Comparison of ENCODE assay signal across 2 cellular contexts in the genomic region with DNA sequence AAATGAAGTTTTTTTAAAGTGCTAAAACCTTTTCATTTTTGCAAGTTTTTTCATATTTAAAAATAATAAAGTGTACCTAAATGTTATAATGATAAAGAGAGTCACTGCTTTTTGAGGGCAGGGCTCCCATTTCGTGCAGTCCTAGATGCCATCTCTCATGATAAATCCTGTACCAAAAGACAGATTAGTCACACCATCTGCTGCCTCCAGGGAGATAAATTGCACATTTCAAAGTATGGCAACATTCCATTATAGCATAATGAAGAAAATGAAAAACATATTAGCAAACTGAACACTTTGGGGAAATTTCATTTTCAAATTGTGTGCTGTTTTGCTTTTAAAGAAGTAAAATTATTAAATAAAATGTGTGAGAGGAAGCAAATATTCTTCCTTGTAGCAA.
TF ChIP-seq lines count a peak whose summit lies in the region.

No MANE protein-coding gene starts in this region.

TF ChIP-seq in SK-N-SH, 30 proteins besides CTCF, POLR2A, EP300 and RAD21 (continued from another document):
- TF ChIP-seq RCOR1 (IDR thresholded peaks at IDR 0.05; ENCODE audit: low read length): peak; percentile 77; the same call in 1 of the 2 replicates
- TF ChIP-seq, protein P1, sequence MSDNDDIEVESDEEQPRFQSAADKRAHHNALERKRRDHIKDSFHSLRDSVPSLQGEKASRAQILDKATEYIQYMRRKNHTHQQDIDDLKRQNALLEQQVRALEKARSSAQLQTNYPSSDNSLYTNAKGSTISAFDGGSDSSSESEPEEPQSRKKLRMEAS (IDR thresholded peaks at IDR 0.05; ENCODE audit: low read depth): no peak

TF ChIP-seq in SK-N-SH treated with all-trans-retinoic acid at 6 μM for 48 hours, 23 proteins besides CTCF, POLR2A, EP300 and RAD21 (continued from another document):
- TF ChIP-seq, protein P2, sequence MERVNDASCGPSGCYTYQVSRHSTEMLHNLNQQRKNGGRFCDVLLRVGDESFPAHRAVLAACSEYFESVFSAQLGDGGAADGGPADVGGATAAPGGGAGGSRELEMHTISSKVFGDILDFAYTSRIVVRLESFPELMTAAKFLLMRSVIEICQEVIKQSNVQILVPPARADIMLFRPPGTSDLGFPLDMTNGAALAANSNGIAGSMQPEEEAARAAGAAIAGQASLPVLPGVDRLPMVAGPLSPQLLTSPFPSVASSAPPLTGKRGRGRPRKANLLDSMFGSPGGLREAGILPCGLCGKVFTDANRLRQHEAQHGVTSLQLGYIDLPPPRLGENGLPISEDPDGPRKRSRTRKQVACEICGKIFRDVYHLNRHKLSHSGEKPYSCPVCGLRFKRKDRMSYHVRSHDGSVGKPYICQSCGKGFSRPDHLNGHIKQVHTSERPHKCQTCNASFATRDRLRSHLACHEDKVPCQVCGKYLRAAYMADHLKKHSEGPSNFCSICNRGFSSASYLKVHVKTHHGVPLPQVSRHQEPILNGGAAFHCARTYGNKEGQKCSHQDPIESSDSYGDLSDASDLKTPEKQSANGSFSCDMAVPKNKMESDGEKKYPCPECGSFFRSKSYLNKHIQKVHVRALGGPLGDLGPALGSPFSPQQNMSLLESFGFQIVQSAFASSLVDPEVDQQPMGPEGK (CRISPR knock-in tag; IDR thresholded peaks at IDR 0.05; ENCODE audit: borderline replicate concordance): no peak
- TF ChIP-seq, protein P3, sequence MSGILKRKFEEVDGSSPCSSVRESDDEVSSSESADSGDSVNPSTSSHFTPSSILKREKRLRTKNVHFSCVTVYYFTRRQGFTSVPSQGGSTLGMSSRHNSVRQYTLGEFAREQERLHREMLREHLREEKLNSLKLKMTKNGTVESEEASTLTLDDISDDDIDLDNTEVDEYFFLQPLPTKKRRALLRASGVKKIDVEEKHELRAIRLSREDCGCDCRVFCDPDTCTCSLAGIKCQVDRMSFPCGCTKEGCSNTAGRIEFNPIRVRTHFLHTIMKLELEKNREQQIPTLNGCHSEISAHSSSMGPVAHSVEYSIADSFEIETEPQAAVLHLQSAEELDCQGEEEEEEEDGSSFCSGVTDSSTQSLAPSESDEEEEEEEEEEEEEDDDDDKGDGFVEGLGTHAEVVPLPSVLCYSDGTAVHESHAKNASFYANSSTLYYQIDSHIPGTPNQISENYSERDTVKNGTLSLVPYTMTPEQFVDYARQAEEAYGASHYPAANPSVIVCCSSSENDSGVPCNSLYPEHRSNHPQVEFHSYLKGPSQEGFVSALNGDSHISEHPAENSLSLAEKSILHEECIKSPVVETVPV (CRISPR knock-in tag; IDR thresholded peaks at IDR 0.05): no peak
- TF ChIP-seq, protein P4, sequence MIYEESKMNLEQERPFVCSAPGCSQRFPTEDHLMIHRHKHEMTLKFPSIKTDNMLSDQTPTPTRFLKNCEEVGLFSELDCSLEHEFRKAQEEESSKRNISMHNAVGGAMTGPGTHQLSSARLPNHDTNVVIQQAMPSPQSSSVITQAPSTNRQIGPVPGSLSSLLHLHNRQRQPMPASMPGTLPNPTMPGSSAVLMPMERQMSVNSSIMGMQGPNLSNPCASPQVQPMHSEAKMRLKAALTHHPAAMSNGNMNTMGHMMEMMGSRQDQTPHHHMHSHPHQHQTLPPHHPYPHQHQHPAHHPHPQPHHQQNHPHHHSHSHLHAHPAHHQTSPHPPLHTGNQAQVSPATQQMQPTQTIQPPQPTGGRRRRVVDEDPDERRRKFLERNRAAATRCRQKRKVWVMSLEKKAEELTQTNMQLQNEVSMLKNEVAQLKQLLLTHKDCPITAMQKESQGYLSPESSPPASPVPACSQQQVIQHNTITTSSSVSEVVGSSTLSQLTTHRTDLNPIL (CRISPR knock-in tag; IDR thresholded peaks at IDR 0.05; ENCODE audit: low read depth): no peak
- TF ChIP-seq, protein P5, sequence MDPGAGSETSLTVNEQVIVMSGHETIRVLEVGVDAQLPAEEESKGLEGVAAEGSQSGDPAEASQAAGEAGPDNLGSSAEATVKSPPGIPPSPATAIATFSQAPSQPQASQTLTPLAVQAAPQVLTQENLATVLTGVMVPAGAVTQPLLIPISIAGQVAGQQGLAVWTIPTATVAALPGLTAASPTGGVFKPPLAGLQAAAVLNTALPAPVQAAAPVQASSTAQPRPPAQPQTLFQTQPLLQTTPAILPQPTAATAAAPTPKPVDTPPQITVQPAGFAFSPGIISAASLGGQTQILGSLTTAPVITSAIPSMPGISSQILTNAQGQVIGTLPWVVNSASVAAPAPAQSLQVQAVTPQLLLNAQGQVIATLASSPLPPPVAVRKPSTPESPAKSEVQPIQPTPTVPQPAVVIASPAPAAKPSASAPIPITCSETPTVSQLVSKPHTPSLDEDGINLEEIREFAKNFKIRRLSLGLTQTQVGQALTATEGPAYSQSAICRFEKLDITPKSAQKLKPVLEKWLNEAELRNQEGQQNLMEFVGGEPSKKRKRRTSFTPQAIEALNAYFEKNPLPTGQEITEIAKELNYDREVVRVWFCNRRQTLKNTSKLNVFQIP (CRISPR knock-in tag; IDR thresholded peaks at IDR 0.05; ENCODE audit: borderline replicate concordance, low read depth): no peak
- no peak for TF ChIP-seq SNAI2 (CRISPR knock-in tag; IDR thresholded peaks at IDR 0.05)
- TF ChIP-seq GLIS3 (CRISPR knock-in tag; IDR thresholded peaks at IDR 0.05): no peak
- TF ChIP-seq OSR1 (CRISPR knock-in tag; IDR thresholded peaks at IDR 0.05): no peak
- no peak for TF ChIP-seq ARNTL (CRISPR knock-in tag; IDR thresholded peaks at IDR 0.05; ENCODE audit: borderline replicate concordance, low read depth)
- no peak for TF ChIP-seq ESRRG (CRISPR knock-in tag; IDR thresholded peaks at IDR 0.05)
- TF ChIP-seq ZC3H10 (CRISPR knock-in tag; IDR thresholded peaks at IDR 0.05): no peak
- TF ChIP-seq, protein P6, sequence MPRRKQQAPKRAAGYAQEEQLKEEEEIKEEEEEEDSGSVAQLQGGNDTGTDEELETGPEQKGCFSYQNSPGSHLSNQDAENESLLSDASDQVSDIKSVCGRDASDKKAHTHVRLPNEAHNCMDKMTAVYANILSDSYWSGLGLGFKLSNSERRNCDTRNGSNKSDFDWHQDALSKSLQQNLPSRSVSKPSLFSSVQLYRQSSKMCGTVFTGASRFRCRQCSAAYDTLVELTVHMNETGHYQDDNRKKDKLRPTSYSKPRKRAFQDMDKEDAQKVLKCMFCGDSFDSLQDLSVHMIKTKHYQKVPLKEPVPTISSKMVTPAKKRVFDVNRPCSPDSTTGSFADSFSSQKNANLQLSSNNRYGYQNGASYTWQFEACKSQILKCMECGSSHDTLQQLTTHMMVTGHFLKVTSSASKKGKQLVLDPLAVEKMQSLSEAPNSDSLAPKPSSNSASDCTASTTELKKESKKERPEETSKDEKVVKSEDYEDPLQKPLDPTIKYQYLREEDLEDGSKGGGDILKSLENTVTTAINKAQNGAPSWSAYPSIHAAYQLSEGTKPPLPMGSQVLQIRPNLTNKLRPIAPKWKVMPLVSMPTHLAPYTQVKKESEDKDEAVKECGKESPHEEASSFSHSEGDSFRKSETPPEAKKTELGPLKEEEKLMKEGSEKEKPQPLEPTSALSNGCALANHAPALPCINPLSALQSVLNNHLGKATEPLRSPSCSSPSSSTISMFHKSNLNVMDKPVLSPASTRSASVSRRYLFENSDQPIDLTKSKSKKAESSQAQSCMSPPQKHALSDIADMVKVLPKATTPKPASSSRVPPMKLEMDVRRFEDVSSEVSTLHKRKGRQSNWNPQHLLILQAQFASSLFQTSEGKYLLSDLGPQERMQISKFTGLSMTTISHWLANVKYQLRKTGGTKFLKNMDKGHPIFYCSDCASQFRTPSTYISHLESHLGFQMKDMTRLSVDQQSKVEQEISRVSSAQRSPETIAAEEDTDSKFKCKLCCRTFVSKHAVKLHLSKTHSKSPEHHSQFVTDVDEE (CRISPR knock-in tag; IDR thresholded peaks at IDR 0.05): no peak
- no peak for TF ChIP-seq TOX (CRISPR knock-in tag; IDR thresholded peaks at IDR 0.05; ENCODE audit: borderline replicate concordance)
- TF ChIP-seq ZNF8 (CRISPR knock-in tag; IDR thresholded peaks at IDR 0.05): no peak
- no peak for TF ChIP-seq TCF4 (CRISPR knock-in tag; IDR thresholded peaks at IDR 0.05; ENCODE audit: borderline replicate concordance)
- TF ChIP-seq ZNF70 (CRISPR knock-in tag; IDR thresholded peaks at IDR 0.05): no peak
- no peak for TF ChIP-seq ZFP3 (CRISPR knock-in tag; IDR thresholded peaks at IDR 0.05)
- TF ChIP-seq CSDC2 (CRISPR knock-in tag; IDR thresholded peaks at IDR 0.05): no peak
